ENCODE assay signal across 7 cellular contexts in the genomic region with DNA sequence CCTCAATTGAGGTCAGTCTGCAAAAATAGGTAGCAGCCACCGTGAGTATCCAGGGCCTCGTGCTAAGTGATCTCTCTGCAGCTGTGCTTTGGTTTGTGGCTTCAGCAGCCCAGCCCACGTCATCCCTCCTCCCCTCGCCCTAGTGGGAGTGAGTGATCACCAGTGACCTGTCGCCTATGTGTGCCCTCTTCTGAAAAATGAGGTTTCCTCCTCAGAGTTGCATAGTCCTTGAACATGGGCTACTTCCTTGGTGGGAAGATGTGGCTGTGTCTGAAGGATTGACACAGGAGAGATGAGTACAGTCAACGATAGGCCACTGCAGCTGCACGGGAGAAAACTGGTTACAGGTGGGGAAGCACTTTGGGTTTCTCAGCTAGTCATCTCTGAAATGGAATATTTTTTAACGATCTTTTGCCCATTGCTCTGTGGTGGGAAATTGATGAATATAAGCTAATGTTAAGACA.
A peak's percentile ranks its signal among the peaks of the same experiment; 100 is the strongest.
DNase-seq lines count a peak whose midpoint lies in the region; ATAC-seq and TF ChIP-seq lines count a peak whose summit lies in the region.

No MANE protein-coding gene starts in this region.

- H3K27ac Mint-ChIP-seq in endothelial cell (ENCODE audit: unreplicated experiment) (no peak overlapping the region), CD14-positive monocyte (no peak overlapping the region)

- no peak overlapping the region for H3K4me3 Mint-ChIP-seq in endothelial cell (ENCODE audit: unreplicated experiment)
- no peak overlapping the region for H3K4me3 Mint-ChIP-seq in CD14-positive monocyte

- peak overlapping the region; percentile 4; the same call in 1 of the 2 replicates for H3K4me3 ChIP-seq in Jurkat, Clone E6-1 (ENCODE audit: low read length)

- H3K9me3 Mint-ChIP-seq in endothelial cell (ENCODE audit: unreplicated experiment) (no peaks in the 10 kb centered on the region), CD14-positive monocyte (no peaks in the 10 kb centered on the region)

- ATAC-seq in GM21447 (IDR thresholded peaks at IDR 0.05; ENCODE audit: unreplicated experiment) = peak; percentile 45

- DNase-seq in Jurkat, Clone E6-1 (ENCODE audit: low read depth, low spot score) = peak; percentile 77
- DNase-seq in activated T-cell treated with anti-CD3 and anti-CD28 coated beads, Interleukin-2, amount 50 U/mL, for 1 hour = peak; percentile 70
- DNase-seq in stimulated activated CD4-positive, alpha-beta T cell treated with anti-CD3 and anti-CD28 coated beads, Interleukin-15, amount 100 ng/mL, for 24 hours = peak; percentile 86
- no peak for DNase-seq in endothelial cell (ENCODE audit: low spot score)
- no peak for DNase-seq in NCI-H187 (lab: John Stamatoyannopoulos, UW)
- DNase-seq in CD14-positive monocyte (ENCODE audit: low spot score) = no peak

- H3K27me3 Mint-ChIP-seq in endothelial cell (ENCODE audit: unreplicated experiment) = peaks cover 2% of the 10 kb centered on the region
- peaks cover 4% of the 10 kb centered on the region in 3 donors for H3K27me3 Mint-ChIP-seq in CD14-positive monocyte (ENCODE audit: low read depth in 3 of 3)

- H3K36me3 Mint-ChIP-seq in endothelial cell (ENCODE audit: low read depth, unreplicated experiment) (peaks cover 14% of the 10 kb centered on the region), CD14-positive monocyte (peaks cover 63 to 71% of the 10 kb centered on the region in 2 donors)

- H3K4me1 Mint-ChIP-seq in endothelial cell (ENCODE audit: unreplicated experiment) (peaks cover 15% of the 10 kb centered on the region), CD14-positive monocyte (peaks cover 42% of the 10 kb centered on the region)

- intact Hi-C loops in CD14-positive monocyte (cut with micrococcal nuclease) = no loop called here

- TF ChIP-seq CTCF in endothelial cell (IDR thresholded peaks at IDR 0.05; ENCODE audit: unreplicated experiment) (no peak), CD14-positive monocyte (IDR thresholded peaks at IDR 0.05) (no peak)

Comparison
In these comparisons a context has a peak if more than half of its experiments do, and no peak if none do; other contexts are left out.
1. DNase-seq: peak in Jurkat, Clone E6-1 (single experiment), activated T-cell treated with anti-CD3 and anti-CD28 coated beads, Interleukin-2, amount 50 U/mL, for 1 hour (single experiment) and stimulated activated CD4-positive, alpha-beta T cell treated with anti-CD3 and anti-CD28 coated beads, Interleukin-15, amount 100 ng/mL, for 24 hours (single experiment); none in endothelial cell (single experiment), NCI-H187 (0 of 2) and CD14-positive monocyte (single experiment).